In genomic region chr11:66263231-66263630, GRCh38 we compare ENCODE assay signal across 1 cellular context.
TF ChIP-seq lines count a peak whose summit lies in the region.

No MANE protein-coding gene starts in this region.

TF ChIP-seq in neural cell, 6 proteins besides CTCF, POLR2A, EP300 and RAD21:
- no peak for TF ChIP-seq MXI1 (conservative IDR thresholded peaks at IDR 0.05; ENCODE audit: poor library complexity, severe bottlenecking)
- TF ChIP-seq POLR2AphosphoS5 (IDR thresholded peaks at IDR 0.05) = peak; percentile 22
- TF ChIP-seq EZH2 (IDR thresholded peaks at IDR 0.05; ENCODE audit: borderline replicate concordance, insufficient read depth, low read length, poor library complexity, severe bottlenecking) = no peak
- TF ChIP-seq REST (IDR thresholded peaks at IDR 0.05; ENCODE audit: borderline replicate concordance) = no peak
- no peak for TF ChIP-seq SMC3 (conservative IDR thresholded peaks at IDR 0.05; ENCODE audit: poor library complexity)
TF ChIP-seq in neural cell: peak in this region for 1.
